ENCODE assay signal across 11 cellular contexts in the genomic region with DNA sequence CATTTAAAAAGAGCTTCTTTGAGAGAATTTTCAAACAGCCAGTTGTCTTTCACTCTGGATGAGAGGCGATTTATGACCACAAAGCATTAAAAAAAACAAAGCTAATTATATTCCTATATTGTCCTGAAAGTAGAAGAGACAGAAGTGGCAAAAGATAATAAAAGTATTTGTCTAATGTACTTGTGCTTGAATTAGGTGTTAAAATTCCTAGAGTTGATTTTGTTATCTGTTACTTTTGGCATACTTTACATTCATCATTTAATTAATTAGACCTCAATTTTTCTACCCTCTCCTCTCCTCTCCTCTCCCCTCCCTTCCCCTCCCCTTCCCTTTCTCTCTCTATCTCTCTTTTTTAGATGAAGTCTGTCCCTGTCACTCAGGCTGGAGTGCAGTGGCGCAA.
"Had no signal": no experiment of that assay in that cellular context is flagged by ENCODE, and none has a peak within 500 bp of the region (broad histone marks: within the 10 kb centered on the region; RNA-seq: fewer than 3 reads in every experiment).

No MANE protein-coding gene starts in this region.

- H3K4me3 Mint-ChIP-seq: GM23338, H9, HFFc6 had no signal

- H3K9me3 ChIP-seq: HAP-1 had no signal

- H3K27ac ChIP-seq: GM23248 had no signal

- H3K9me3 Mint-ChIP-seq: GM23338, H9 had no signal

- FAIRE-seq: H1, H54 had no signal

- H3K4me1 ChIP-seq: HAP-1 had no signal

- H3K4me1 Mint-ChIP-seq: GM23338, H9 had no signal

- H3K27ac Mint-ChIP-seq: GM23338, H9, HFFc6 had no signal

- H3K9ac ChIP-seq: GM23248 had no signal

- ATAC-seq: GM23338, HCT116 had no signal

- DNase-seq: GM23248, GOT3, H7, H9, HCEC 1CT, HFFc6 had no signal

- H3K4me2 ChIP-seq: GM23338 had no signal

- H3K4me3 ChIP-seq: GM23248, GM23338, HAP-1 had no signal

- H3K36me3 ChIP-seq: HAP-1 had no signal

- H2AFZ ChIP-seq: GM23248, GM23338 had no signal
